ENCODE assay signal across 11 cellular contexts in genomic region chr2:104654813-104655212, GRCh38.
"Had no signal": no experiment of that assay in that cellular context is flagged by ENCODE, and none has a peak within 500 bp of the region (broad histone marks: within the 10 kb centered on the region; RNA-seq: fewer than 3 reads in every experiment).

No MANE protein-coding gene starts in this region.

- H3K4me1 ChIP-seq: transverse colon had no signal

- DNase-seq: activated CD4-positive, alpha-beta T cell treated with anti-CD3 and anti-CD28 coated beads, Interleukin-2, amount 10 ng/mL, durations not matched to agents 7 days and 5 days; activated CD4-positive, CD25-positive, alpha-beta regulatory T cell; activated CD8-positive, alpha-beta memory T cell treated with anti-CD3 and anti-CD28 coated beads for 24 hours; activated naive CD4-positive, alpha-beta T cell treated with Interleukin-2 at 50 U/mL for 16 hours; brain microvascular endothelial cell; cerebellar nuclear complex; effector memory CD8-positive, alpha-beta T cell; retina; transverse colon had no signal

- H3K4me2 ChIP-seq: smooth muscle cell had no signal

- H3K9me3 ChIP-seq: transverse colon had no signal

- H3K4me3 ChIP-seq: smooth muscle cell, transverse colon had no signal

- H3K36me3 ChIP-seq: brain microvascular endothelial cell, transverse colon had no signal

- H3K27ac ChIP-seq: brain microvascular endothelial cell, epithelial cell of prostate, transverse colon had no signal

- ATAC-seq: effector memory CD8-positive, alpha-beta T cell had no signal
